ENCODE assay signal across 21 cellular contexts in genomic region chr6:132236744-132237143, GRCh38.
DNase-seq lines count a peak whose midpoint lies in the region; ATAC-seq and TF ChIP-seq lines count a peak whose summit lies in the region.
"Had no signal": no experiment of that assay in that cellular context is flagged by ENCODE, and none has a peak within 500 bp of the region (broad histone marks: within the 10 kb centered on the region; RNA-seq: fewer than 3 reads in every experiment).

No MANE protein-coding gene starts in this region.

- peak overlapping the region; percentile 91 for H3K27ac Mint-ChIP-seq in neural progenitor cell
- H3K27ac Mint-ChIP-seq: activated naive CD8-positive, alpha-beta T cell treated with anti-CD3 and anti-CD28 coated beads, Interleukin-2, amount 50 U/mL, for 24 hours; activated T-helper 17 cell treated with anti-CD3 and anti-CD28 coated beads, Interleukin-2, amount 50 U/mL, for 72 hours; stimulated activated naive CD8-positive, alpha-beta T cell treated with anti-CD3 and anti-CD28 coated beads, Interleukin-15, Interleukin-2, amounts not matched to agents 100 ng/mL and 50 ng/mL, for 24 hours had no signal

- H3K4me3 ChIP-seq in MG63 (no peak overlapping the region), neural progenitor cell (no peak overlapping the region)
- H3K4me3 ChIP-seq: dorsolateral prefrontal cortex, gastrocnemius medialis, pancreas, transverse colon had no signal

- no peaks in the 10 kb centered on the region for H3K79me2 ChIP-seq in neural progenitor cell (ENCODE audit: low read depth)

- H3K4me1 ChIP-seq in neural progenitor cell = peaks cover 9% of the 10 kb centered on the region
- H3K4me1 ChIP-seq: gastrocnemius medialis, pancreas, transverse colon had no signal

- H3K4me3 Mint-ChIP-seq in neural progenitor cell = no peak overlapping the region
- H3K4me3 Mint-ChIP-seq: activated naive CD8-positive, alpha-beta T cell treated with anti-CD3 and anti-CD28 coated beads, Interleukin-2, amount 50 U/mL, for 24 hours; activated T-helper 17 cell treated with anti-CD3 and anti-CD28 coated beads, Interleukin-2, amount 50 U/mL, for 72 hours; stimulated activated naive CD8-positive, alpha-beta T cell treated with anti-CD3 and anti-CD28 coated beads, Interleukin-15, Interleukin-2, amounts not matched to agents 100 ng/mL and 50 ng/mL, for 24 hours had no signal

- no peak for ATAC-seq in GM19452 (IDR thresholded peaks at IDR 0.05; ENCODE audit: unreplicated experiment)
- ATAC-seq: activated naive CD8-positive, alpha-beta T cell treated with anti-CD3 and anti-CD28 coated beads, Interleukin-2, amount 50 U/mL, for 24 hours; activated T-helper 17 cell treated with anti-CD3 and anti-CD28 coated beads, Interleukin-2, amount 50 U/mL, for 72 hours; gastrocnemius medialis; HCT116; pancreas had no signal

- H3K27me3 ChIP-seq in MG63 (no peaks in the 10 kb centered on the region), neural progenitor cell (no peaks in the 10 kb centered on the region)
- H3K27me3 ChIP-seq: gastrocnemius medialis, transverse colon had no signal

- no peaks in the 10 kb centered on the region for H3K27me3 Mint-ChIP-seq in neural progenitor cell (ENCODE audit: insufficient read depth, low read depth)

- peak overlapping the region; percentile 20 for H3K4me2 ChIP-seq in neural progenitor cell

- no peaks in the 10 kb centered on the region for H3K36me3 ChIP-seq in MG63
- H3K36me3 ChIP-seq in neural progenitor cell = no peaks in the 10 kb centered on the region
- H3K36me3 ChIP-seq: gastrocnemius medialis, pancreas, transverse colon had no signal

- no peaks in the 10 kb centered on the region for H4K20me1 ChIP-seq in neural progenitor cell (ENCODE audit: low read depth)

- no peaks in the 10 kb centered on the region for H3K9me3 Mint-ChIP-seq in neural progenitor cell
- H3K9me3 Mint-ChIP-seq: activated naive CD8-positive, alpha-beta T cell treated with anti-CD3 and anti-CD28 coated beads, Interleukin-2, amount 50 U/mL, for 24 hours; activated T-helper 17 cell treated with anti-CD3 and anti-CD28 coated beads, Interleukin-2, amount 50 U/mL, for 72 hours; stimulated activated naive CD8-positive, alpha-beta T cell treated with anti-CD3 and anti-CD28 coated beads, Interleukin-15, Interleukin-2, amounts not matched to agents 100 ng/mL and 50 ng/mL, for 24 hours had no signal

- no peaks in the 10 kb centered on the region for H3F3A ChIP-seq in neural progenitor cell (ENCODE audit: low read depth)

- no peak overlapping the region for H2AFZ ChIP-seq in neural progenitor cell (replicated peaks)

- DNase-seq in EH (ENCODE audit: low read depth) (peak; percentile 92), MG63 (peak; percentile 47), fibroblast of gingiva (ENCODE audit: low read depth) (peak; percentile 11), neural progenitor cell (ENCODE audit: low spot score) (peak; percentile 69)
- DNase-seq in effector CD8-positive, alpha-beta T cell (lab: John Stamatoyannopoulos, UW) = no peak
- DNase-seq in activated naive CD4-positive, alpha-beta T cell (lab: John Stamatoyannopoulos, UW) = no peak
- no peak for DNase-seq in activated naive CD4-positive, alpha-beta T cell treated with anti-CD3 and anti-CD28 coated beads, Interleukin-2, amount 50 U/mL, for 16 hours
- DNase-seq: activated naive CD8-positive, alpha-beta T cell treated with anti-CD3 and anti-CD28 coated beads, Interleukin-2, amount 50 U/mL, for 24 hours; COR-L47; dorsolateral prefrontal cortex; gastrocnemius medialis; MM.1S; NCI-H1930; NCI-H446 treated with DMSO at 0.1 percent for 48 hours; pancreas; transverse colon had no signal

- H3K9me3 ChIP-seq in MG63 (no peaks in the 10 kb centered on the region), neural progenitor cell (ENCODE audit: low read depth) (no peaks in the 10 kb centered on the region)
- H3K9me3 ChIP-seq: gastrocnemius medialis, pancreas, transverse colon had no signal

- TF ChIP-seq CTCF in neural progenitor cell (IDR thresholded peaks at IDR 0.05) = no peak

- H3K36me3 Mint-ChIP-seq in neural progenitor cell = no peaks in the 10 kb centered on the region

- no peak overlapping the region for H3K9ac ChIP-seq in neural progenitor cell

- H3K4me1 Mint-ChIP-seq in neural progenitor cell = peaks cover 19% of the 10 kb centered on the region
- H3K4me1 Mint-ChIP-seq: activated naive CD8-positive, alpha-beta T cell treated with anti-CD3 and anti-CD28 coated beads, Interleukin-2, amount 50 U/mL, for 24 hours; activated T-helper 17 cell treated with anti-CD3 and anti-CD28 coated beads, Interleukin-2, amount 50 U/mL, for 72 hours had no signal

- no peak overlapping the region for H3K27ac ChIP-seq in neural progenitor cell
- H3K27ac ChIP-seq: dorsolateral prefrontal cortex, gastrocnemius medialis, pancreas, RWPE1, transverse colon had no signal

Comparison
In these comparisons a context has a peak if more than half of its experiments do, and no peak if none do; other contexts are left out.
1. DNase-seq: peak in EH (single experiment), MG63 (single experiment), fibroblast of gingiva (single experiment) and neural progenitor cell (single experiment); none in effector CD8-positive, alpha-beta T cell (single experiment), activated naive CD4-positive, alpha-beta T cell (0 of 4) and activated naive CD4-positive, alpha-beta T cell treated with anti-CD3 and anti-CD28 coated beads, Interleukin-2, amount 50 U/mL, for 16 hours (single experiment).